Comparison of ENCODE assay signal across 20 cellular contexts in the genomic region with DNA sequence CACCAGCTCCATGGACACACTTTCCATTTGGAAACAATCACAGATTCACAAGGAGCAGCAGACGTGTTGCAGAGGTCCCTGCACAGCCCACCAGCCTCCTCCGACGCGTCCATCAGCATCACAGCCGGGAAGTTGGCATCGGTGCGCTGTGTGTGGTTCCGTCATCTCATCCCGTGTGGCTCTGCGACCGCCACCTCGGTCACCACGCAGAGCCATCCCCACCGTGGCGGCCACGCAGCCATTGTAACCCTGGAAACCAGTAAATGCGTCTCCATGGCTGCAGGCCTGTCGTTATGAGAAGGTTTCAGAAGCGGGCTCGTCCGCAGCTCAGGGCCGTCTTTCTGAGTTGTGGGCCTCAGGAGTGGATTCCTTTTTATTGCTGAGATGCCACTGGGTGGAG. TPM values are rescaled to one million over a fixed set of nuclear protein-coding genes. Genes with fewer than 3 reads are reported as not detected.
DNase-seq lines count a peak whose midpoint lies in the region; ATAC-seq and TF ChIP-seq lines count a peak whose summit lies in the region.
"Had no signal": no experiment of that assay in that cellular context is flagged by ENCODE, and none has a peak within 500 bp of the region (broad histone marks: within the 10 kb centered on the region; RNA-seq: fewer than 3 reads in every experiment).

No MANE protein-coding gene starts in this region.

- H3K4me3 ChIP-seq in CD8-positive, alpha-beta T cell (ENCODE audit: low read depth, low read length), result no peak overlapping the region
- H3K4me3 ChIP-seq: SJSA1 had no signal

- no peak overlapping the region for H3K4me3 Mint-ChIP-seq in CD8-positive, alpha-beta T cell
- H3K4me3 Mint-ChIP-seq in brain (peak overlapping the region in 2 of 5 experiments; percentile 27 to 50), neural crest cell (no peak overlapping the region)
- H3K4me3 Mint-ChIP-seq: H9, HFFc6 had no signal

- no peaks in the 10 kb centered on the region for H3K4me1 ChIP-seq in CD8-positive, alpha-beta T cell (ENCODE audit: insufficient read depth, low read length)
- H3K4me1 ChIP-seq: BE2C had no signal

- H3K9me3 ChIP-seq in CD8-positive, alpha-beta T cell (ENCODE audit: low read length), result no peaks in the 10 kb centered on the region
- H3K9me3 ChIP-seq: BE2C, SJSA1 had no signal

- H3K9me3 Mint-ChIP-seq in CD8-positive, alpha-beta T cell, result no peaks in the 10 kb centered on the region
- H3K9me3 Mint-ChIP-seq in brain (peaks cover 0 to 28% (median 17%) of the 10 kb centered on the region in 5 experiments), neural crest cell (no peaks in the 10 kb centered on the region)
- H3K9me3 Mint-ChIP-seq in activated naive CD4-positive, alpha-beta T cell treated with anti-CD3 and anti-CD28 coated beads, Interleukin-2, amount 50 U/mL, for 72 hours, result no peaks in the 10 kb centered on the region
- H3K9me3 Mint-ChIP-seq: HFFc6 had no signal

- H3K27me3 ChIP-seq in CD8-positive, alpha-beta T cell (ENCODE audit: insufficient read depth, low read length), result no peaks in the 10 kb centered on the region
- H3K27me3 ChIP-seq: BE2C, SJSA1 had no signal

- intact Hi-C loops in CD8-positive, alpha-beta T cell (cut with DNase I, micrococcal nuclease), result no loop called here

- CTCF ChIA-PET in CD8-positive, alpha-beta T cell (lab: Charles Lee), result no interaction called here

- H3K27me3 Mint-ChIP-seq in CD8-positive, alpha-beta T cell (ENCODE audit: low read depth), result no peaks in the 10 kb centered on the region
- H3K27me3 Mint-ChIP-seq in brain (no peaks in the 10 kb centered on the region), neural crest cell (ENCODE audit: low read depth) (no peaks in the 10 kb centered on the region)

- H3K36me3 ChIP-seq in CD8-positive, alpha-beta T cell (ENCODE audit: insufficient read depth, low read length), result no peaks in the 10 kb centered on the region

- H3K27ac ChIP-seq in CD8-positive, alpha-beta T cell (ENCODE audit: low read depth, low read length), result no peak overlapping the region
- peak overlapping the region; percentile 42 for H3K27ac ChIP-seq in substantia nigra (ENCODE audit: low read depth, low read length, poor library complexity, severe bottlenecking)
- H3K27ac ChIP-seq: HL-60, SJSA1 had no signal

- ATAC-seq in CD8-positive, alpha-beta T cell, result no peak
- no peak for ATAC-seq in activated naive CD4-positive, alpha-beta T cell treated with anti-CD3 and anti-CD28 coated beads, Interleukin-2, amount 50 U/mL, for 72 hours
- ATAC-seq: Panc1 had no signal

- POLR2A ChIA-PET in CD8-positive, alpha-beta T cell (lab: Charles Lee), result no interaction called here

- peak overlapping the region; percentile 24 for H3K27ac Mint-ChIP-seq in CD8-positive, alpha-beta T cell
- H3K27ac Mint-ChIP-seq in brain (peak overlapping the region; percentile 21 to 95 (median 47)), neural crest cell (ENCODE audit: unreplicated experiment) (peak overlapping the region; percentile 95)
- H3K27ac Mint-ChIP-seq in activated naive CD4-positive, alpha-beta T cell treated with anti-CD3 and anti-CD28 coated beads, Interleukin-2, amount 50 U/mL, for 72 hours, result no peak overlapping the region
- H3K27ac Mint-ChIP-seq: HFFc6 had no signal

- H3K36me3 Mint-ChIP-seq in CD8-positive, alpha-beta T cell, result peaks cover 35% of the 10 kb centered on the region
- H3K36me3 Mint-ChIP-seq in brain (peaks cover 75% of the 10 kb centered on the region), neural crest cell (ENCODE audit: low read depth) (peaks cover 9% of the 10 kb centered on the region)
- H3K36me3 Mint-ChIP-seq in activated naive CD4-positive, alpha-beta T cell treated with anti-CD3 and anti-CD28 coated beads, Interleukin-2, amount 50 U/mL, for 72 hours, result peaks cover 0 to 7% of the 10 kb centered on the region in 2 donors

- no peak for DNase-seq in CD8-positive, alpha-beta T cell
- DNase-seq in neural crest cell (ENCODE audit: low read depth, low spot score), result no peak
- DNase-seq in substantia nigra (lab: John Stamatoyannopoulos, UW), result no peak
- no peak for DNase-seq in NK-92 treated with Interleukin-12 subunit alpha and Interleukin-12 subunit beta, amount 100 ng/mL, for 24 hours (lab: John Stamatoyannopoulos, UW)
- no peak for DNase-seq in cortex of kidney (lab: John Stamatoyannopoulos, UW)
- no peak for DNase-seq in activated naive CD4-positive, alpha-beta T cell treated with anti-CD3 and anti-CD28 coated beads, Interleukin-2, amount 50 U/mL, for 72 hours (ENCODE audit: low spot score in 2 of 2)
- DNase-seq: BE2C, DND-41, H9, HFFc6, NCI-H1105, NCI-H146, NCI-H2029, NCI-H2227 treated with DMSO at 0.1 percent for 48 hours, NCI-H510A, NCI-H774 had no signal

- TF ChIP-seq CTCF in CD8-positive, alpha-beta T cell (IDR thresholded peaks at IDR 0.05), result no peak
- no peak for TF ChIP-seq CTCF in brain (conservative IDR thresholded peaks at IDR 0.05)
- no peak for TF ChIP-seq CTCF in neural crest cell (conservative IDR thresholded peaks at IDR 0.05)

- H3K4me1 Mint-ChIP-seq in CD8-positive, alpha-beta T cell (ENCODE audit: low read depth), result peaks cover 60% of the 10 kb centered on the region
- H3K4me1 Mint-ChIP-seq in brain (peaks cover 59% of the 10 kb centered on the region), neural crest cell (peaks cover 39% of the 10 kb centered on the region)
- H3K4me1 Mint-ChIP-seq: H9 had no signal

RNA-seq across cellular contexts. Expression of gene FOXK1, which starts 36.0 kb away (rescaled TPM):
- total RNA-seq in CD8-positive, alpha-beta T cell, result 10 to 100 TPM; 65.8 to 69.8 TPM
- polyA plus RNA-seq in brain (ENCODE audit: insufficient read depth, low read depth, low replicate concordance), result 8.0 TPM
- 28.1 and 29.1 TPM in 2 replicates for total RNA-seq in neural crest cell
- total RNA-seq in activated naive CD4-positive, alpha-beta T cell treated with anti-CD3 and anti-CD28 coated beads, Interleukin-2, amount 50 U/mL, for 72 hours, result 10 to 100 TPM; 37.1 to 40.5 TPM

RNA-seq across cellular contexts. Expression of gene AP5Z1, which starts 57.4 kb away (rescaled TPM):
- total RNA-seq in CD8-positive, alpha-beta T cell, result 100 to 1,000 TPM; 129 to 131 TPM
- 19.5 TPM for polyA plus RNA-seq in brain (ENCODE audit: insufficient read depth, low read depth, low replicate concordance)
- total RNA-seq in neural crest cell, result 31.2 and 37.6 TPM in 2 replicates
- total RNA-seq in activated naive CD4-positive, alpha-beta T cell treated with anti-CD3 and anti-CD28 coated beads, Interleukin-2, amount 50 U/mL, for 72 hours, result 10 to 100 TPM; 35.2 to 39.0 TPM

Comparison
In these comparisons a context has a peak if more than half of its experiments do, and no peak if none do; other contexts are left out.
1. H3K27ac Mint-ChIP-seq: peak in CD8-positive, alpha-beta T cell (single experiment), brain (5 of 5) and neural crest cell (single experiment); none in activated naive CD4-positive, alpha-beta T cell treated with anti-CD3 and anti-CD28 coated beads, Interleukin-2, amount 50 U/mL, for 72 hours (0 of 2).